ENCODE assay signal across 9 cellular contexts in the genomic region with DNA sequence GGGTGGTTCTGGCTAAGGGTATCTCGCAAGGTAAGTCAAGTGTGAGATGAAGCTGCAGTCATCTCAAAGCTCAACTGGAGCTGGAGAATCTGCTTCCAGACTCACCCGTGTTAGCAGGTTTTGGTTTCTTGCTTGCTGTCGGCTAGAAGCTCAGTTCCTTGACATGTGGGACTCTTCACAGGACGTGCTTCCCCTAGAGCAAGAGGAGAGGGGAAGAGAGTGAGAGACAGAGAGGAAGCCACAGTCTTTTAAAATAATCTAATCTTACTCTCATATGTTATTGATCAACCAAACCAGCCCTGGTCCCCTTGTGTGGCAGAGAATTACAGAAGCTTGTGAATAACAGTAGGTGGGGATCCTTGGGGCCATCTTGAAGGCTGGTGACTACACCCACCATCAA.
DNase-seq lines count a peak whose midpoint lies in the region; ATAC-seq, FAIRE-seq and TF ChIP-seq lines count a peak whose summit lies in the region.
"Had no signal": no experiment of that assay in that cellular context is flagged by ENCODE, and none has a peak within 500 bp of the region (broad histone marks: within the 10 kb centered on the region; RNA-seq: fewer than 3 reads in every experiment).

No MANE protein-coding gene starts in this region.

- TF ChIP-seq POLR2A in A549 (IDR thresholded peaks at IDR 0.05; ENCODE audit: low read length): no peak

- POLR2A ChIA-PET in A549 (lab: Yijun Ruan, JAX): interaction anchor here (1.1 to 2.3 kb wide), 2 partner anchors 90 to 199 kb away, joined by 3 to 17 read pairs; no protein-coding TSS in a partner anchor

- TF ChIP-seq RAD21 in A549 (conservative IDR thresholded peaks at IDR 0.05 in 1 of 2, IDR thresholded peaks at IDR 0.05 in 1 of 2): no peak

- TF ChIP-seq CTCF in A549 (IDR thresholded peaks at IDR 0.05): no peak

- FAIRE-seq in A549 (lab: Jason Lieb, UNC): no peak
- FAIRE-seq: urothelium cell line had no signal

- peaks cover 23% of the 10 kb centered on the region for H3K4me1 ChIP-seq in A549

- peak overlapping the region; percentile 56; the same call in 1 of the 3 replicates for H3K4me2 ChIP-seq in A549

- DNase-seq in A549 (ENCODE audit: low read depth in 1 of 2, low spot score in 1 of 2) (no peak), COLO829 (ENCODE audit: low spot score) (no peak), SK-N-DZ (ENCODE audit: low spot score) (no peak), germinal center (ENCODE audit: low spot score) (no peak), NCI-H187 treated with DMSO at 0.1 percent for 48 hours (lab: John Stamatoyannopoulos, UW) (no peak)
- DNase-seq in central memory CD4-positive, alpha-beta T cell: peak; percentile 2

- WGBS in A549 (ENCODE audit: missing lambda C conversion rate): 41% methylated on average over 4 of the region's 4 CpGs

- no peak for ATAC-seq in A549
- peak; percentile 76 for ATAC-seq in GM19025 (IDR thresholded peaks at IDR 0.05; ENCODE audit: low read depth, unreplicated experiment)
- ATAC-seq in HG02981 (IDR thresholded peaks at IDR 0.05; ENCODE audit: unreplicated experiment): peak; percentile 74

- H3K27ac ChIP-seq in A549: 0 out of 6 replicates have a peak overlapping the region, but pooled peaks of 1 of the 2 experiments have one; percentile 16

- CTCF ChIA-PET in A549 (lab: Yijun Ruan, JAX): interaction anchor here (0.6 to 9.7 kb wide), 69 partner anchors 8 to 1283 kb away, joined by 3 to 153 read pairs (median 4); no protein-coding TSS in a partner anchor

- no peak overlapping the region for H3K4me3 ChIP-seq in A549

- no peaks in the 10 kb centered on the region for H3K9me3 ChIP-seq in A549

- no peak for TF ChIP-seq EP300 in A549 (IDR thresholded peaks at IDR 0.05)

TF ChIP-seq in A549, 52 proteins besides CTCF, POLR2A, EP300 and RAD21:
- TF ChIP-seq, protein P1, sequence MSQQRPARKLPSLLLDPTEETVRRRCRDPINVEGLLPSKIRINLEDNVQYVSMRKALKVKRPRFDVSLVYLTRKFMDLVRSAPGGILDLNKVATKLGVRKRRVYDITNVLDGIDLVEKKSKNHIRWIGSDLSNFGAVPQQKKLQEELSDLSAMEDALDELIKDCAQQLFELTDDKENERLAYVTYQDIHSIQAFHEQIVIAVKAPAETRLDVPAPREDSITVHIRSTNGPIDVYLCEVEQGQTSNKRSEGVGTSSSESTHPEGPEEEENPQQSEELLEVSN (IDR thresholded peaks at IDR 0.05; ENCODE audit: borderline replicate concordance, low read depth): no peak
- TF ChIP-seq, protein P2, sequence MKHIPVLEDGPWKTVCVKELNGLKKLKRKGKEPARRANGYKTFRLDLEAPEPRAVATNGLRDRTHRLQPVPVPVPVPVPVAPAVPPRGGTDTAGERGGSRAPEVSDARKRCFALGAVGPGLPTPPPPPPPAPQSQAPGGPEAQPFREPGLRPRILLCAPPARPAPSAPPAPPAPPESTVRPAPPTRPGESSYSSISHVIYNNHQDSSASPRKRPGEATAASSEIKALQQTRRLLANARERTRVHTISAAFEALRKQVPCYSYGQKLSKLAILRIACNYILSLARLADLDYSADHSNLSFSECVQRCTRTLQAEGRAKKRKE (CRISPR knock-in tag; IDR thresholded peaks at IDR 0.05; ENCODE audit: low read depth): no peak
- TF ChIP-seq HOXB13 (CRISPR knock-in tag; IDR thresholded peaks at IDR 0.05; ENCODE audit: low read depth) (no peak), TP53 (CRISPR knock-in tag; IDR thresholded peaks at IDR 0.05) (no peak), RFX5 (IDR thresholded peaks at IDR 0.05) (no peak), JUN (IDR thresholded peaks at IDR 0.05) (no peak), CEBPB (IDR thresholded peaks at IDR 0.05) (no peak), HOXB5 (CRISPR knock-in tag; IDR thresholded peaks at IDR 0.05) (no peak)
- TF ChIP-seq, protein P3, sequence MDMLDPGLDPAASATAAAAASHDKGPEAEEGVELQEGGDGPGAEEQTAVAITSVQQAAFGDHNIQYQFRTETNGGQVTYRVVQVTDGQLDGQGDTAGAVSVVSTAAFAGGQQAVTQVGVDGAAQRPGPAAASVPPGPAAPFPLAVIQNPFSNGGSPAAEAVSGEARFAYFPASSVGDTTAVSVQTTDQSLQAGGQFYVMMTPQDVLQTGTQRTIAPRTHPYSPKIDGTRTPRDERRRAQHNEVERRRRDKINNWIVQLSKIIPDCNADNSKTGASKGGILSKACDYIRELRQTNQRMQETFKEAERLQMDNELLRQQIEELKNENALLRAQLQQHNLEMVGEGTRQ (IDR thresholded peaks at IDR 0.05): no peak
- TF ChIP-seq, protein P4, sequence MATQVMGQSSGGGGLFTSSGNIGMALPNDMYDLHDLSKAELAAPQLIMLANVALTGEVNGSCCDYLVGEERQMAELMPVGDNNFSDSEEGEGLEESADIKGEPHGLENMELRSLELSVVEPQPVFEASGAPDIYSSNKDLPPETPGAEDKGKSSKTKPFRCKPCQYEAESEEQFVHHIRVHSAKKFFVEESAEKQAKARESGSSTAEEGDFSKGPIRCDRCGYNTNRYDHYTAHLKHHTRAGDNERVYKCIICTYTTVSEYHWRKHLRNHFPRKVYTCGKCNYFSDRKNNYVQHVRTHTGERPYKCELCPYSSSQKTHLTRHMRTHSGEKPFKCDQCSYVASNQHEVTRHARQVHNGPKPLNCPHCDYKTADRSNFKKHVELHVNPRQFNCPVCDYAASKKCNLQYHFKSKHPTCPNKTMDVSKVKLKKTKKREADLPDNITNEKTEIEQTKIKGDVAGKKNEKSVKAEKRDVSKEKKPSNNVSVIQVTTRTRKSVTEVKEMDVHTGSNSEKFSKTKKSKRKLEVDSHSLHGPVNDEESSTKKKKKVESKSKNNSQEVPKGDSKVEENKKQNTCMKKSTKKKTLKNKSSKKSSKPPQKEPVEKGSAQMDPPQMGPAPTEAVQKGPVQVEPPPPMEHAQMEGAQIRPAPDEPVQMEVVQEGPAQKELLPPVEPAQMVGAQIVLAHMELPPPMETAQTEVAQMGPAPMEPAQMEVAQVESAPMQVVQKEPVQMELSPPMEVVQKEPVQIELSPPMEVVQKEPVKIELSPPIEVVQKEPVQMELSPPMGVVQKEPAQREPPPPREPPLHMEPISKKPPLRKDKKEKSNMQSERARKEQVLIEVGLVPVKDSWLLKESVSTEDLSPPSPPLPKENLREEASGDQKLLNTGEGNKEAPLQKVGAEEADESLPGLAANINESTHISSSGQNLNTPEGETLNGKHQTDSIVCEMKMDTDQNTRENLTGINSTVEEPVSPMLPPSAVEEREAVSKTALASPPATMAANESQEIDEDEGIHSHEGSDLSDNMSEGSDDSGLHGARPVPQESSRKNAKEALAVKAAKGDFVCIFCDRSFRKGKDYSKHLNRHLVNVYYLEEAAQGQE (IDR thresholded peaks at IDR 0.05): no peak

Comparison
In these comparisons a context has a peak if more than half of its experiments do, and no peak if none do; other contexts are left out.
1. ATAC-seq: peak in GM19025 (single experiment) and HG02981 (single experiment); none in A549 (0 of 2).